31 cellular contexts compared by ENCODE assay signal in genomic region chr10:84685047-84685660, GRCh38.
"Had no signal": no experiment of that assay in that cellular context is flagged by ENCODE, and none has a peak within 500 bp of the region (broad histone marks: within the 10 kb centered on the region; RNA-seq: fewer than 3 reads in every experiment).

No MANE protein-coding gene starts in this region.

- H3K27ac Mint-ChIP-seq: activated CD4-positive, alpha-beta memory T cell treated with anti-CD3 and anti-CD28 coated beads, Interleukin-2, amount 10 ng/mL, durations not matched to agents 7 days and 5 days; activated CD4-positive, alpha-beta T cell treated with anti-CD3 and anti-CD28 coated beads, Interleukin-2, amount 10 ng/mL, durations not matched to agents 7 days and 5 days; activated T-helper 17 cell treated with anti-CD3 and anti-CD28 coated beads, Interleukin-2, amount 50 U/mL, for 72 hours; dendritic cell treated with granulocyte-macrophage colony-stimulating factor and Interleukin-4, amounts not matched to agents 40 ng/mL and 50 ng/mL, for 4 days; immature natural killer cell; memory B cell; naive thymus-derived CD8-positive, alpha-beta T cell; neural progenitor cell; stimulated activated naive B cell treated with anti-CD40 and anti-IgM and Interleukin-4, amounts not matched to agents 10 μg/mL and 1 μg/mL and 100 μg/mL, for 72 hours; WTC11 had no signal

- H3K27me3 ChIP-seq: foreskin keratinocyte, neural progenitor cell, right atrium auricular region, stomach, thyroid gland, upper lobe of right lung had no signal

- H3K9me3 Mint-ChIP-seq: activated CD4-positive, alpha-beta memory T cell treated with anti-CD3 and anti-CD28 coated beads, Interleukin-2, amount 10 ng/mL, durations not matched to agents 7 days and 5 days; activated CD4-positive, alpha-beta T cell treated with anti-CD3 and anti-CD28 coated beads, Interleukin-2, amount 10 ng/mL, durations not matched to agents 7 days and 5 days; activated T-cell treated with anti-CD3 and anti-CD28 coated beads, Interleukin-2, amount 50 U/mL, for 4 hours; activated T-helper 17 cell treated with anti-CD3 and anti-CD28 coated beads, Interleukin-2, amount 50 U/mL, for 72 hours; dendritic cell treated with granulocyte-macrophage colony-stimulating factor and Interleukin-4, amounts not matched to agents 40 ng/mL and 50 ng/mL, for 4 days; memory B cell; naive thymus-derived CD8-positive, alpha-beta T cell; stimulated activated naive B cell treated with anti-CD40 and anti-IgM and Interleukin-4, amounts not matched to agents 10 μg/mL and 1 μg/mL and 100 μg/mL, for 72 hours had no signal

- H3K4me3 Mint-ChIP-seq: activated CD4-positive, alpha-beta memory T cell treated with anti-CD3 and anti-CD28 coated beads, Interleukin-2, amount 10 ng/mL, durations not matched to agents 7 days and 5 days; activated CD4-positive, alpha-beta T cell treated with anti-CD3 and anti-CD28 coated beads, Interleukin-2, amount 10 ng/mL, durations not matched to agents 7 days and 5 days; activated T-cell treated with anti-CD3 and anti-CD28 coated beads, Interleukin-2, amount 50 U/mL, for 4 hours; activated T-helper 17 cell treated with anti-CD3 and anti-CD28 coated beads, Interleukin-2, amount 50 U/mL, for 72 hours; dendritic cell treated with granulocyte-macrophage colony-stimulating factor and Interleukin-4, amounts not matched to agents 40 ng/mL and 50 ng/mL, for 4 days; immature natural killer cell; memory B cell; naive thymus-derived CD8-positive, alpha-beta T cell; neural progenitor cell; stimulated activated naive B cell treated with anti-CD40 and anti-IgM and Interleukin-4, amounts not matched to agents 10 μg/mL and 1 μg/mL and 100 μg/mL, for 72 hours; WTC11 had no signal

- H3K36me3 ChIP-seq: esophagus muscularis mucosa, heart left ventricle, neural progenitor cell, right atrium auricular region, stomach, thyroid gland, upper lobe of right lung had no signal

- H3K4me3 ChIP-seq: esophagus muscularis mucosa, heart left ventricle, neural progenitor cell, right atrium auricular region, stomach, thyroid gland, upper lobe of right lung had no signal

- H3K36me3 Mint-ChIP-seq: immature natural killer cell; memory B cell; naive thymus-derived CD8-positive, alpha-beta T cell; neural progenitor cell; stimulated activated naive B cell treated with anti-CD40 and anti-IgM and Interleukin-4, amounts not matched to agents 10 μg/mL and 1 μg/mL and 100 μg/mL, for 72 hours had no signal

- H3K9me3 ChIP-seq: heart left ventricle, right atrium auricular region, stomach, thyroid gland, upper lobe of right lung had no signal

- H3K4me1 Mint-ChIP-seq: activated CD4-positive, alpha-beta memory T cell treated with anti-CD3 and anti-CD28 coated beads, Interleukin-2, amount 10 ng/mL, durations not matched to agents 7 days and 5 days; activated CD4-positive, alpha-beta T cell treated with anti-CD3 and anti-CD28 coated beads, Interleukin-2, amount 10 ng/mL, durations not matched to agents 7 days and 5 days; activated T-helper 17 cell treated with anti-CD3 and anti-CD28 coated beads, Interleukin-2, amount 50 U/mL, for 72 hours; immature natural killer cell; memory B cell; naive thymus-derived CD8-positive, alpha-beta T cell; stimulated activated naive B cell treated with anti-CD40 and anti-IgM and Interleukin-4, amounts not matched to agents 10 μg/mL and 1 μg/mL and 100 μg/mL, for 72 hours; WTC11 had no signal

- H3K4me1 ChIP-seq: esophagus muscularis mucosa, foreskin keratinocyte, heart left ventricle, neural progenitor cell, right atrium auricular region, stomach, thyroid gland, upper lobe of right lung had no signal

- DNase-seq: activated CD4-positive, alpha-beta memory T cell treated with anti-CD3 and anti-CD28 coated beads, Interleukin-2, amount 10 ng/mL, durations not matched to agents 7 days and 5 days; activated CD4-positive, alpha-beta T cell treated with anti-CD3 and anti-CD28 coated beads for 1 hour; activated CD4-positive, alpha-beta T cell treated with anti-CD3 and anti-CD28 coated beads, Interleukin-2, amount 10 ng/mL, durations not matched to agents 7 days and 5 days; activated gamma-delta T cell treated with Interleukin-2 at 50 U/mL for 16 hours; activated naive CD4-positive, alpha-beta T cell treated with anti-CD3 and anti-CD28 coated beads, Interleukin-2, amount 50 U/mL, for 16 hours; activated T-cell treated with anti-CD3 and anti-CD28 coated beads, Interleukin-2, amount 50 U/mL, for 4 hours; amniotic stem cell; central memory CD4-positive, alpha-beta T cell; effector CD4-positive, alpha-beta T cell; heart left ventricle; hypothalamus; immature natural killer cell; kidney; left colon; midbrain; naive thymus-derived CD8-positive, alpha-beta T cell; occipital lobe; stimulated activated CD4-positive, alpha-beta T cell treated with anti-CD3 and anti-CD28 coated beads, Interleukin-15, amount 100 ng/mL, for 24 hours; stimulated activated CD4-positive, alpha-beta T cell treated with anti-CD3 and anti-CD28 coated beads, Interleukin-2, amount 100 ng/mL, for 24 hours; stimulated activated naive B cell treated with anti-CD40 and anti-IgM and Interleukin-4, amounts not matched to agents 10 μg/mL and 1 μg/mL and 100 μg/mL, for 72 hours; stomach; thyroid gland; upper lobe of right lung had no signal

- ATAC-seq: activated T-cell treated with anti-CD3 and anti-CD28 coated beads, Interleukin-2, amount 50 U/mL, for 4 hours; activated T-helper 17 cell treated with anti-CD3 and anti-CD28 coated beads, Interleukin-2, amount 50 U/mL, for 72 hours; foreskin keratinocyte; heart left ventricle; left colon; naive thymus-derived CD8-positive, alpha-beta T cell; stimulated activated naive B cell treated with anti-CD40 and anti-IgM and Interleukin-4, amounts not matched to agents 10 μg/mL and 1 μg/mL and 100 μg/mL, for 72 hours; upper lobe of right lung; WTC11 had no signal

- H3K27ac ChIP-seq: esophagus muscularis mucosa, foreskin keratinocyte, heart left ventricle, neural progenitor cell, right atrium auricular region, stomach, thyroid gland, upper lobe of right lung had no signal

- H3K27me3 Mint-ChIP-seq: activated CD4-positive, alpha-beta T cell treated with anti-CD3 and anti-CD28 coated beads, Interleukin-2, amount 10 ng/mL, durations not matched to agents 7 days and 5 days; dendritic cell treated with granulocyte-macrophage colony-stimulating factor and Interleukin-4, amounts not matched to agents 40 ng/mL and 50 ng/mL, for 4 days; stimulated activated naive B cell treated with anti-CD40 and anti-IgM and Interleukin-4, amounts not matched to agents 10 μg/mL and 1 μg/mL and 100 μg/mL, for 72 hours had no signal
